ENCODE assay signal across 13 cellular contexts in genomic region chr9:89440951-89441654, GRCh38. TPM values are rescaled to one million over a fixed set of nuclear protein-coding genes. Genes with fewer than 3 reads are reported as not detected.
DNase-seq lines count a peak whose midpoint lies in the region; ATAC-seq, FAIRE-seq and TF ChIP-seq lines count a peak whose summit lies in the region.
"Had no signal": no experiment of that assay in that cellular context is flagged by ENCODE, and none has a peak within 500 bp of the region (broad histone marks: within the 10 kb centered on the region; RNA-seq: fewer than 3 reads in every experiment).

No MANE protein-coding gene starts in this region.

- H3K27ac Mint-ChIP-seq in activated CD4-positive, alpha-beta T cell treated with anti-CD3 and anti-CD28 coated beads for 36 hours = peak overlapping the region; percentile 87
- H3K27ac Mint-ChIP-seq in activated B cell treated with CpG ODN at 0.5 μM for 24 hours = peak overlapping the region; percentile 65
- H3K27ac Mint-ChIP-seq in stimulated activated naive CD8-positive, alpha-beta T cell treated with anti-CD3 and anti-CD28 coated beads, Interleukin-15, amount 100 ng/mL, for 72 hours = peak overlapping the region; percentile 94

- H3K27ac ChIP-seq in kidney (ENCODE audit: low read depth in 2 of 2, low read length in 2 of 2) = peak overlapping the region; percentile 26 to 61
- H3K27ac ChIP-seq: A549 had no signal

- ATAC-seq in activated CD4-positive, alpha-beta T cell treated with anti-CD3 and anti-CD28 coated beads for 36 hours = no peak
- no peak for ATAC-seq in activated B cell treated with CpG ODN at 0.5 μM for 24 hours (ENCODE audit: low read depth)
- ATAC-seq in stimulated activated naive CD8-positive, alpha-beta T cell treated with anti-CD3 and anti-CD28 coated beads, Interleukin-15, amount 100 ng/mL, for 72 hours = no peak
- ATAC-seq: A549, SK-N-SH treated with all-trans-retinoic acid at 6 μM for 48 hours had no signal

- CTCF ChIA-PET in activated CD4-positive, alpha-beta T cell treated with anti-CD3 and anti-CD28 coated beads for 36 hours (lab: Charles Lee) = interaction anchor here (0.6 to 14.9 kb wide), 7 partner anchors 8 to 153 kb away, joined by 3 to 118 read pairs (median 4); no protein-coding TSS in a partner anchor
- CTCF ChIA-PET in activated B cell treated with CpG ODN at 0.5 μM for 24 hours (lab: Charles Lee) = no interaction called here

- no peak for DNase-seq in activated CD4-positive, alpha-beta T cell treated with anti-CD3 and anti-CD28 coated beads for 36 hours
- no peak for DNase-seq in activated CD4-positive, alpha-beta T cell treated with anti-CD3 and anti-CD28 coated beads, Interleukin-2, amount 50 U/mL, for 48 hours
- DNase-seq in activated B cell treated with CpG ODN at 0.5 μM for 24 hours = no peak
- peak; percentile 52 for DNase-seq in kidney
- DNase-seq in stimulated activated naive CD8-positive, alpha-beta T cell treated with anti-CD3 and anti-CD28 coated beads, Interleukin-15, amount 100 ng/mL, for 72 hours = no peak
- no peak for DNase-seq in GM20000 (ENCODE audit: low spot score)
- no peak for DNase-seq in SIG-M5 (lab: John Stamatoyannopoulos, UW)
- no peak for DNase-seq in NCI-H1436 (lab: John Stamatoyannopoulos, UW)
- DNase-seq: NCI-H1048, small intestine had no signal

- no peak overlapping the region for H3K4me3 ChIP-seq in kidney (ENCODE audit: low read length in 2 of 2)
- H3K4me3 ChIP-seq: A549 had no signal

- peak overlapping the region in 1 of 2 donors; percentile 46 for H3K9ac ChIP-seq in kidney (ENCODE audit: low read length in 2 of 2)

- H3K9me3 Mint-ChIP-seq in activated CD4-positive, alpha-beta T cell treated with anti-CD3 and anti-CD28 coated beads for 36 hours (ENCODE audit: low read depth) = no peaks in the 10 kb centered on the region
- H3K9me3 Mint-ChIP-seq in activated B cell treated with CpG ODN at 0.5 μM for 24 hours = no peaks in the 10 kb centered on the region
- H3K9me3 Mint-ChIP-seq in stimulated activated naive CD8-positive, alpha-beta T cell treated with anti-CD3 and anti-CD28 coated beads, Interleukin-15, amount 100 ng/mL, for 72 hours = no peaks in the 10 kb centered on the region

- no peaks in the 10 kb centered on the region for H3K27me3 Mint-ChIP-seq in activated CD4-positive, alpha-beta T cell treated with anti-CD3 and anti-CD28 coated beads for 36 hours
- no peaks in the 10 kb centered on the region for H3K27me3 Mint-ChIP-seq in activated B cell treated with CpG ODN at 0.5 μM for 24 hours
- no peaks in the 10 kb centered on the region for H3K27me3 Mint-ChIP-seq in stimulated activated naive CD8-positive, alpha-beta T cell treated with anti-CD3 and anti-CD28 coated beads, Interleukin-15, amount 100 ng/mL, for 72 hours

- H3K36me3 Mint-ChIP-seq in activated CD4-positive, alpha-beta T cell treated with anti-CD3 and anti-CD28 coated beads for 36 hours (ENCODE audit: low read depth) = peaks cover 61% of the 10 kb centered on the region
- peaks cover 18% of the 10 kb centered on the region for H3K36me3 Mint-ChIP-seq in activated B cell treated with CpG ODN at 0.5 μM for 24 hours (ENCODE audit: low read depth)

- H3K36me3 ChIP-seq in kidney (ENCODE audit: control insufficient read depth in 1 of 2, insufficient read depth in 2 of 2, low read length in 2 of 2) = no peaks in the 10 kb centered on the region

- FAIRE-seq in kidney (lab: Jason Lieb, UNC) = no peak
- FAIRE-seq: A549, G401.6, small intestine had no signal

- intact Hi-C loops in activated CD4-positive, alpha-beta T cell treated with anti-CD3 and anti-CD28 coated beads for 36 hours (cut with DNase I, micrococcal nuclease) = no loop called here
- intact Hi-C loops in activated B cell treated with CpG ODN at 0.5 μM for 24 hours (cut with micrococcal nuclease) (no loop called here), kidney (cut with DNase I) (no loop called here)

- peaks cover 27 to 53% of the 10 kb centered on the region in 2 donors for H3K4me1 ChIP-seq in kidney (ENCODE audit: control insufficient read depth in 1 of 2, insufficient read depth in 1 of 2, low read depth in 1 of 2, low read length in 2 of 2)
- H3K4me1 ChIP-seq: A549 had no signal

- no peak for TF ChIP-seq CTCF in activated B cell treated with CpG ODN at 0.5 μM for 24 hours (IDR thresholded peaks at IDR 0.05)
- TF ChIP-seq CTCF in kidney (IDR thresholded peaks at IDR 0.05; ENCODE audit: borderline replicate concordance, extremely low read depth, insufficient read depth) = no peak
- TF ChIP-seq CTCF in GM20000 (IDR thresholded peaks at IDR 0.05; ENCODE audit: extremely low read depth, missing control alignments) = no peak

- POLR2A ChIA-PET in activated CD4-positive, alpha-beta T cell treated with anti-CD3 and anti-CD28 coated beads for 36 hours (lab: Charles Lee) = interaction anchor here (0.9 to 1.0 kb wide), 2 partner anchors 15 to 81 kb away, joined by 3 read pairs; no protein-coding TSS in a partner anchor
- POLR2A ChIA-PET in activated B cell treated with CpG ODN at 0.5 μM for 24 hours (lab: Charles Lee) = interaction anchor here (0.6 to 1.1 kb wide), 3 partner anchors 11 to 108 kb away, joined by 3 to 4 read pairs (median 3); no protein-coding TSS in a partner anchor

- H3K9me3 ChIP-seq in kidney (ENCODE audit: control insufficient read depth in 1 of 2, low read length in 2 of 2) = no peaks in the 10 kb centered on the region
- H3K9me3 ChIP-seq: A549 had no signal

- peak overlapping the region; percentile 18 for H3K4me3 Mint-ChIP-seq in activated CD4-positive, alpha-beta T cell treated with anti-CD3 and anti-CD28 coated beads for 36 hours
- no peak overlapping the region for H3K4me3 Mint-ChIP-seq in activated B cell treated with CpG ODN at 0.5 μM for 24 hours
- peak overlapping the region; percentile 71 to 72 for H3K4me3 Mint-ChIP-seq in stimulated activated naive CD8-positive, alpha-beta T cell treated with anti-CD3 and anti-CD28 coated beads, Interleukin-15, amount 100 ng/mL, for 72 hours

- peaks cover 94% of the 10 kb centered on the region for H3K4me1 Mint-ChIP-seq in activated CD4-positive, alpha-beta T cell treated with anti-CD3 and anti-CD28 coated beads for 36 hours
- H3K4me1 Mint-ChIP-seq in activated B cell treated with CpG ODN at 0.5 μM for 24 hours = peaks cover 86% of the 10 kb centered on the region
- peaks cover 98% of the 10 kb centered on the region for H3K4me1 Mint-ChIP-seq in stimulated activated naive CD8-positive, alpha-beta T cell treated with anti-CD3 and anti-CD28 coated beads, Interleukin-15, amount 100 ng/mL, for 72 hours

RNA-seq across cellular contexts. Expression of gene SEMA4D, which starts 56.8 kb away (rescaled TPM):
- 100 to 1,000 TPM; 215 to 226 TPM for total RNA-seq in activated CD4-positive, alpha-beta T cell treated with anti-CD3 and anti-CD28 coated beads for 36 hours
- total RNA-seq in activated B cell treated with CpG ODN at 0.5 μM for 24 hours (68.0 and 79.7 TPM in 2 replicates), kidney (147 TPM)
- polyA plus RNA-seq in kidney (ENCODE audit: insufficient read depth, low read depth, low replicate concordance) = 18.9 TPM
